Comparison of ENCODE assay signal across 9 cellular contexts in the genomic region with DNA sequence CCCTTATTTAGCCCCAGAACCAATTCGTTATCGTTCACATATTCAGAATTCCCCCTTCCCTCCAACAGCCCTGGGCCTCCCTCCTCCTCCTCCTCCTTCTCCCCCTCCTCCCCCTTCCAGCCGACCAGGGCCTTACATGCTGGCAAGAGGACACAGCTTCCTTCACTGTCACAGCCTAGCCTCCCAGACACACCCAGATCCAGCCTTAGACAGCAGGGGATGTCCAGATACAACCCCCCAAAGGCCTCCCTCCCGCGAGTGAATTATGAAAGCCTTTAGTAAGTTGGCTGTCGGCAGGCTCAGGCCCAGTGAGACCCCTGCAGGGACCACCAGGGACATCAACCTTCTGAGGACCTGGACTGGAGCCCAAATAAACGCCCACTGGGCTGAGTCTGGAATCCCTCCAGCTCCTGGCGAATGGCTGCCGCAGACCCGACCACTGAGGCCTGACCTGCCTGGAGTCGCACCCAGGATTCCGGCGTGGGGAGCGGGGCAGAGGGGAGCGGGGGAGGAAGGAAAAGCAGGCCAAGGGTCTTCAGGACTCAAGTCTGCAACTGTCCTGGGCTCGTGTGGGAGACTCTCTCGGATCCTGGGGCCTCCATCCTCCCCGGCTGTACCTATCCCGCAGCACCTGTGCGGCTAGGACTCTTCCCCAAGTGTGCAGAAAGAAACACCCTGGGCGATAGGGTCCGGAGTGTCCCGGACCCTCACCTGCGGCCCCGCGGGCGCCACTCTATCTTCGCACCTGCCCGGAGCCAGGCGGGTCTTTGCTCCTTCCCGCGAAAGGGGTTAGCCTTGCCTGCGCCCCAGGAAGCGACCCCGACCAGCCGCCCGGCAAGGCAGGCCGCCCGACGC. TPM values are rescaled to one million over a fixed set of nuclear protein-coding genes. Genes with fewer than 3 reads are reported as not detected.
A peak's percentile ranks its signal among the peaks of the same experiment; 100 is the strongest.
DNase-seq lines count a peak whose midpoint lies in the region; ATAC-seq, FAIRE-seq and TF ChIP-seq lines count a peak whose summit lies in the region.
"Had no signal": no experiment of that assay in that cellular context is flagged by ENCODE, and none has a peak within 500 bp of the region (broad histone marks: within the 10 kb centered on the region; RNA-seq: fewer than 3 reads in every experiment).

No MANE protein-coding gene starts in this region.

- peaks cover 0 to 5% (median 0%) of the 10 kb centered on the region in 4 donors for H3K4me1 ChIP-seq in right lobe of liver

- CTCF ChIA-PET in HEK293T (lab: Yijun Ruan, JAX): interaction anchor here (0.6 to 0.7 kb wide), 3 partner anchors 30 to 44 kb away, joined by 3 read pairs; no protein-coding TSS in a partner anchor

- POLR2A ChIA-PET in HEK293T (lab: Yijun Ruan, JAX): interaction anchor here (0.5 to 3.6 kb wide), 16 partner anchors 8 to 274 kb away, joined by 3 to 16 read pairs (median 5); a partner anchor contains a TSS

- no peaks in the 10 kb centered on the region for H3K27me3 ChIP-seq in right lobe of liver

- no peak for TF ChIP-seq POLR2A in right lobe of liver (IDR thresholded peaks at IDR 0.05)

- H3K27ac ChIP-seq in right lobe of liver (peak overlapping the region; percentile 40 to 55 (median 51)), temporal lobe (ENCODE audit: low read depth, low read length) (peak overlapping the region; percentile 94)

- 36% methylated on average over 4 of the region's 40 CpGs for WGBS in right lobe of liver (ENCODE audit: insufficient coverage, low coverage, low lambda C conversion rate, missing lambda C conversion rate)

- FAIRE-seq in RCC 7860 (lab: Jason Lieb, UNC): no peak
- FAIRE-seq: colon had no signal

- H3K4me3 ChIP-seq in right lobe of liver: peak overlapping the region; percentile 78 to 93 (median 78)

- H3K36me3 ChIP-seq in right lobe of liver: no peaks in the 10 kb centered on the region

- DNase-seq in DMS79 treated with DMSO at 0.1 percent for 48 hours (lab: John Stamatoyannopoulos, UW): peak; percentile 20
- DNase-seq in DMS79 (lab: John Stamatoyannopoulos, UW): no peak
- peak; percentile 65 for DNase-seq in HEK293T (ENCODE audit: extremely low spot score)
- DNase-seq in RCC 7860 (ENCODE audit: low spot score): peak; percentile 52
- peak; percentile 43 for DNase-seq in dermis blood vessel endothelial cell
- no peak for DNase-seq in right lobe of liver
- DNase-seq in T1000 (lab: John Stamatoyannopoulos, UW): no peak

- no peaks in the 10 kb centered on the region for H3K9me3 ChIP-seq in right lobe of liver

- ATAC-seq in right lobe of liver: peak; percentile 6 to 34 (median 10)

- no peak for TF ChIP-seq CTCF in right lobe of liver (IDR thresholded peaks at IDR 0.05)

- intact Hi-C loops in right lobe of liver (cut with DNase I): no loop called here

TF ChIP-seq in HEK293T, 16 proteins besides CTCF, POLR2A, EP300 and RAD21:
- TF ChIP-seq BHLHE40 (IDR thresholded peaks at IDR 0.05; ENCODE audit: borderline replicate concordance): no peak
- TF ChIP-seq SP1 (IDR thresholded peaks at IDR 0.05): no peak
- TF ChIP-seq FOXA1 (IDR thresholded peaks at IDR 0.05): no peak
- TF ChIP-seq LEF1 (IDR thresholded peaks at IDR 0.05; ENCODE audit: borderline replicate concordance): no peak
- no peak for TF ChIP-seq NFRKB (IDR thresholded peaks at IDR 0.05)
- no peak for TF ChIP-seq TARDBP (IDR thresholded peaks at IDR 0.05)
- TF ChIP-seq, protein P1, sequence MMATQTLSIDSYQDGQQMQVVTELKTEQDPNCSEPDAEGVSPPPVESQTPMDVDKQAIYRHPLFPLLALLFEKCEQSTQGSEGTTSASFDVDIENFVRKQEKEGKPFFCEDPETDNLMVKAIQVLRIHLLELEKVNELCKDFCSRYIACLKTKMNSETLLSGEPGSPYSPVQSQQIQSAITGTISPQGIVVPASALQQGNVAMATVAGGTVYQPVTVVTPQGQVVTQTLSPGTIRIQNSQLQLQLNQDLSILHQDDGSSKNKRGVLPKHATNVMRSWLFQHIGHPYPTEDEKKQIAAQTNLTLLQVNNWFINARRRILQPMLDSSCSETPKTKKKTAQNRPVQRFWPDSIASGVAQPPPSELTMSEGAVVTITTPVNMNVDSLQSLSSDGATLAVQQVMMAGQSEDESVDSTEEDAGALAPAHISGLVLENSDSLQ (IDR thresholded peaks at IDR 0.05): no peak
- TF ChIP-seq FOXM1 (IDR thresholded peaks at IDR 0.05; ENCODE audit: borderline replicate concordance): no peak
- TF ChIP-seq HDGF (IDR thresholded peaks at IDR 0.05; ENCODE audit: borderline replicate concordance): no peak
- no peak for TF ChIP-seq ELF4 (IDR thresholded peaks at IDR 0.05)
- no peak for TF ChIP-seq FOXK2 (IDR thresholded peaks at IDR 0.05)
- TF ChIP-seq L3MBTL2 (conservative IDR thresholded peaks at IDR 0.05): no peak
- TF ChIP-seq ZNF384 (IDR thresholded peaks at IDR 0.05): no peak
- no peak for TF ChIP-seq CTBP1 (IDR thresholded peaks at IDR 0.05; ENCODE audit: borderline replicate concordance)
- no peak for TF ChIP-seq ARNT (IDR thresholded peaks at IDR 0.05)
- TF ChIP-seq SUZ12 (IDR thresholded peaks at IDR 0.05): no peak

RNA-seq across cellular contexts. Expression of a gene that starts 0.7 kb away (rescaled TPM):
- total RNA-seq in dermis blood vessel endothelial cell: 61.3 and 67.4 TPM in 2 replicates
- 10 to 100 TPM in 5 of 6 experiments, 1 to 10 TPM in 1; 8.0 to 15.9 (median 13.3) TPM for total RNA-seq in right lobe of liver
- 27.3 TPM for total RNA-seq in temporal lobe

RNA-seq across cellular contexts. Expression of a gene that starts 29.1 kb away (rescaled TPM):
- total RNA-seq in dermis blood vessel endothelial cell (0.34 and 0.51 TPM in 2 replicates), right lobe of liver (under 1 TPM in 1 of 6 experiments, not detected in 5; 0.11 TPM), temporal lobe (under 0.01 TPM)

RNA-seq across cellular contexts. Expression of a gene that starts 36.8 kb away (rescaled TPM):
- total RNA-seq in dermis blood vessel endothelial cell (not detected in 2 replicates), right lobe of liver (1 to 10 TPM in 5 of 6 experiments, under 1 TPM in 1; 0.95 to 4.7 (median 1.4) TPM), temporal lobe (4.7 TPM)

RNA-seq across cellular contexts. Expression of a gene that starts 39.0 kb away (rescaled TPM):
- total RNA-seq in dermis blood vessel endothelial cell (7.0 and 9.4 TPM in 2 replicates), right lobe of liver (1 to 10 TPM; 1.3 to 4.2 (median 2.1) TPM), temporal lobe (75.0 TPM)

RNA-seq across cellular contexts. Expression of a gene that starts 54.1 kb away (rescaled TPM):
- 7.1 and 9.9 TPM in 2 replicates for total RNA-seq in dermis blood vessel endothelial cell
- 10 to 100 TPM; 29.5 to 96.1 (median 77.4) TPM for total RNA-seq in right lobe of liver
- total RNA-seq in temporal lobe: 2.2 TPM

Comparison
In these comparisons a context has a peak if more than half of its experiments do, and no peak if none do; other contexts are left out.
1. DNase-seq: peak in DMS79 treated with DMSO at 0.1 percent for 48 hours (single experiment), HEK293T (single experiment), RCC 7860 (single experiment) and dermis blood vessel endothelial cell (single experiment); none in DMS79 (single experiment), right lobe of liver (0 of 3) and T1000 (single experiment).